In genomic region chr9:68330531-68331173, GRCh38 we compare ENCODE assay signal across 12 cellular contexts. TPM values are rescaled to one million over a fixed set of nuclear protein-coding genes. Genes with fewer than 3 reads are reported as not detected.
"Had no signal": no experiment of that assay in that cellular context is flagged by ENCODE, and none has a peak within 500 bp of the region (broad histone marks: within the 10 kb centered on the region; RNA-seq: fewer than 3 reads in every experiment).

No MANE protein-coding gene starts in this region.

RNA-seq across cellular contexts. Expression of gene PGM5, which starts 25.8 kb away (rescaled TPM):
- polyA plus RNA-seq: neural cell had no signal

RNA-seq across cellular contexts. Expression of gene FOXD4L3, which starts 28.0 kb away (rescaled TPM):
- total RNA-seq: natural killer cell, osteoblast, psoas muscle, renal cortical epithelial cell, skeletal muscle tissue, stomach, subcutaneous adipose tissue, temporal lobe, tibial nerve, ureter had no signal
- polyA plus RNA-seq: neural cell, ovary, stomach had no signal
